ENCODE assay signal across 8 cellular contexts in genomic region chr11:119206512-119207299, GRCh38. TPM values are rescaled to one million over a fixed set of nuclear protein-coding genes. Genes with fewer than 3 reads are reported as not detected.
DNase-seq lines count a peak whose midpoint lies in the region; ATAC-seq and TF ChIP-seq lines count a peak whose summit lies in the region.

No MANE protein-coding gene starts in this region.

- H3K9me3 Mint-ChIP-seq in activated CD4-positive, alpha-beta T cell treated with anti-CD3 and anti-CD28 coated beads for 36 hours (ENCODE audit: low read depth): no peaks in the 10 kb centered on the region

- H3K27me3 ChIP-seq in mammary epithelial cell (ENCODE audit: insufficient read depth, low read length): no peaks in the 10 kb centered on the region

- no peak for TF ChIP-seq CTCF in mammary epithelial cell (conservative IDR thresholded peaks at IDR 0.05 in 1 of 2, IDR thresholded peaks at IDR 0.05 in 1 of 2; ENCODE audit: extremely low read depth in 1 of 2, insufficient read depth in 1 of 2, low read depth in 1 of 2, low read length in 2 of 2)

- H3K27me3 Mint-ChIP-seq in activated CD4-positive, alpha-beta T cell treated with anti-CD3 and anti-CD28 coated beads for 36 hours: no peaks in the 10 kb centered on the region

- peak overlapping the region; percentile 98 for H3K4me3 Mint-ChIP-seq in activated CD4-positive, alpha-beta T cell treated with anti-CD3 and anti-CD28 coated beads for 36 hours

- dilution Hi-C loops in mammary epithelial cell (cut with HindIII; ENCODE audit: low sequenced_read_pairs): no loop called here

- H3K4me3 ChIP-seq in mammary epithelial cell (replicated peaks in 1 of 3; ENCODE audit: insufficient read depth in 1 of 3, low read depth in 2 of 3, low read length in 3 of 3): peak overlapping the region; percentile 76 to 97 (median 96)

- peaks cover 56% of the 10 kb centered on the region for H3K79me2 ChIP-seq in mammary epithelial cell (ENCODE audit: insufficient read depth, low read length)

- H3K4me1 Mint-ChIP-seq in activated CD4-positive, alpha-beta T cell treated with anti-CD3 and anti-CD28 coated beads for 36 hours: peaks cover 27% of the 10 kb centered on the region

- intact Hi-C loops in activated CD4-positive, alpha-beta T cell treated with anti-CD3 and anti-CD28 coated beads for 36 hours (cut with DNase I, micrococcal nuclease): loop anchor here (1.0 to 5.0 kb wide), 17 partner anchors 12 to 416 kb away; partner anchors contain the start of genes HINFP (in 2 of the 2), C2CD2L (in 1 of the 2), DDX6 (in 1 of the 2) and HYOU1 (in 1 of the 2)
- intact Hi-C loops in mammary epithelial cell (cut with micrococcal nuclease): loop anchor here (1.0 to 5.0 kb wide), 5 partner anchors 78 to 279 kb away; partner anchors contain the start of gene BCL9L

- peak; percentile 48 for ATAC-seq in activated CD4-positive, alpha-beta T cell treated with anti-CD3 and anti-CD28 coated beads for 36 hours
- ATAC-seq in HG03196 (IDR thresholded peaks at IDR 0.05; ENCODE audit: unreplicated experiment): peak; percentile 11

- peaks cover 11% of the 10 kb centered on the region for H3K4me1 ChIP-seq in mammary epithelial cell (ENCODE audit: insufficient read depth, low read length)

- POLR2A ChIA-PET in activated CD4-positive, alpha-beta T cell treated with anti-CD3 and anti-CD28 coated beads for 36 hours (lab: Charles Lee): interaction anchor here (0.8 to 1.7 kb wide), 2 partner anchors 22 to 122 kb away, joined by 3 to 8 read pairs; partner anchors contain the start of gene HMBS

- in situ Hi-C loops in mammary epithelial cell (cut with MboI; ENCODE audit: low sequenced_read_pairs in 2 of 2): no loop called here

- CTCF ChIA-PET in activated CD4-positive, alpha-beta T cell treated with anti-CD3 and anti-CD28 coated beads for 36 hours (lab: Charles Lee): interaction anchor here (0.7 to 3.9 kb wide), 27 partner anchors 9 to 441 kb away, joined by 3 to 30 read pairs (median 4); partner anchors contain the start of genes DPAGT1, HINFP and VPS11
- CTCF ChIA-PET in mammary epithelial cell (lab: Charles Lee; ENCODE audit: low non-redundant PET): interaction anchor here (0.5 to 0.7 kb wide), 12 partner anchors 10 to 926 kb away, joined by 3 to 10 read pairs (median 4); partner anchors contain the start of genes DPAGT1 and USP2

- TSS peak; percentile 20 for BruUV-seq in mammary epithelial cell (replicated peaks; lab: Mats Ljungman, UMichigan)

- H3K36me3 ChIP-seq in mammary epithelial cell (ENCODE audit: insufficient read depth, low read length): no peaks in the 10 kb centered on the region

- WGBS in mammary epithelial cell (ENCODE audit: low coverage, missing lambda C conversion rate): 3% methylated on average over 7 of the region's 40 CpGs

- peaks cover 7% of the 10 kb centered on the region for H3K36me3 Mint-ChIP-seq in activated CD4-positive, alpha-beta T cell treated with anti-CD3 and anti-CD28 coated beads for 36 hours (ENCODE audit: low read depth)

- H3K4me2 ChIP-seq in mammary epithelial cell (ENCODE audit: insufficient read depth, low read depth, low read length): peak overlapping the region; percentile 86

- peak overlapping the region; percentile 78 for H3K9ac ChIP-seq in mammary epithelial cell (ENCODE audit: insufficient read depth, low read length)

- H3K27ac ChIP-seq in mammary epithelial cell (ENCODE audit: insufficient read depth, low read depth, low read length): peak overlapping the region; percentile 57

- peak overlapping the region; percentile 91 for H2AFZ ChIP-seq in mammary epithelial cell (ENCODE audit: low read depth, low read length)

- peaks cover 2% of the 10 kb centered on the region for H4K20me1 ChIP-seq in mammary epithelial cell (ENCODE audit: insufficient read depth, low read length)

- peak overlapping the region; percentile 94 for H3K27ac Mint-ChIP-seq in activated CD4-positive, alpha-beta T cell treated with anti-CD3 and anti-CD28 coated beads for 36 hours

- peak; percentile 78 for DNase-seq in activated CD4-positive, alpha-beta T cell treated with anti-CD3 and anti-CD28 coated beads for 36 hours
- no peak for DNase-seq in activated CD4-positive, alpha-beta T cell treated with anti-CD3 and anti-CD28 coated beads for 1 hour
- peak; percentile 18 to 58 (median 32) for DNase-seq in T-helper 2 cell
- DNase-seq in mammary epithelial cell: no peak
- peak; percentile 11 for DNase-seq in kidney tubule cell (ENCODE audit: low spot score)
- DNase-seq in stimulated activated CD4-positive, alpha-beta T cell treated with anti-CD3 and anti-CD28 coated beads, Interleukin-15, amount 100 ng/mL, for 24 hours: peak; percentile 73
- DNase-seq in SHP77 treated with DMSO at 0.1 percent for 48 hours (lab: John Stamatoyannopoulos, UW): no peak

- H3K9me3 ChIP-seq in mammary epithelial cell (replicated peaks; ENCODE audit: insufficient read depth, low read length): no peaks in the 10 kb centered on the region

RNA-seq across cellular contexts. Expression of gene CBL, which starts 0.6 kb away (rescaled TPM):
- total RNA-seq in activated CD4-positive, alpha-beta T cell treated with anti-CD3 and anti-CD28 coated beads for 36 hours: 10 to 100 TPM; 29.3 to 33.2 TPM
- total RNA-seq in mammary epithelial cell: 10 to 100 TPM; 19.5 to 33.7 TPM
- 12.3 TPM for polyA plus RNA-seq in mammary epithelial cell
- polyA minus RNA-seq in mammary epithelial cell: 52.2 TPM

RNA-seq across cellular contexts. Expression of gene NHERF4, which starts 21.4 kb away (rescaled TPM):
- under 1 TPM in 1 of 2 experiments, not detected in 1; 0.21 TPM for total RNA-seq in activated CD4-positive, alpha-beta T cell treated with anti-CD3 and anti-CD28 coated beads for 36 hours
- total RNA-seq in mammary epithelial cell: not detected
- not detected for polyA plus RNA-seq in mammary epithelial cell
- 3.6 TPM for polyA minus RNA-seq in mammary epithelial cell

RNA-seq across cellular contexts. Expression of gene NLRX1, which starts 38.2 kb away (rescaled TPM):
- 10 to 100 TPM; 18.2 to 25.0 TPM for total RNA-seq in activated CD4-positive, alpha-beta T cell treated with anti-CD3 and anti-CD28 coated beads for 36 hours
- 10 to 100 TPM; 13.5 to 15.5 TPM for total RNA-seq in mammary epithelial cell
- polyA plus RNA-seq in mammary epithelial cell: 10.5 TPM
- 18.0 TPM for polyA minus RNA-seq in mammary epithelial cell

RNA-seq across cellular contexts. Expression of gene ABCG4, which starts 57.9 kb away (rescaled TPM):
- total RNA-seq in activated CD4-positive, alpha-beta T cell treated with anti-CD3 and anti-CD28 coated beads for 36 hours: not detected
- 1 to 10 TPM in 1 of 2 donors, under 1 TPM in 1; 0.33 to 1.4 TPM for total RNA-seq in mammary epithelial cell
- 0.19 TPM for polyA plus RNA-seq in mammary epithelial cell
- polyA minus RNA-seq in mammary epithelial cell: 2.7 TPM

Comparison
In these comparisons a context has a peak if more than half of its experiments do, and no peak if none do; other contexts are left out.
1. DNase-seq: peak in activated CD4-positive, alpha-beta T cell treated with anti-CD3 and anti-CD28 coated beads for 36 hours (single experiment), T-helper 2 cell (5 of 5), kidney tubule cell (single experiment) and stimulated activated CD4-positive, alpha-beta T cell treated with anti-CD3 and anti-CD28 coated beads, Interleukin-15, amount 100 ng/mL, for 24 hours (single experiment); none in activated CD4-positive, alpha-beta T cell treated with anti-CD3 and anti-CD28 coated beads for 1 hour (single experiment), mammary epithelial cell (single experiment) and SHP77 treated with DMSO at 0.1 percent for 48 hours (single experiment).